Comparison of ENCODE assay signal across 8 cellular contexts in genomic region chr10:73543-74265, GRCh38. TPM values are rescaled to one million over a fixed set of nuclear protein-coding genes. Genes with fewer than 3 reads are reported as not detected.
DNase-seq lines count a peak whose midpoint lies in the region; ATAC-seq and TF ChIP-seq lines count a peak whose summit lies in the region.
"Not testable (repeated sequence)": the region's sequence is repeated elsewhere in the genome, so short reads cannot be mapped to it uniquely, and the experiment has no call there.

No MANE protein-coding gene starts in this region.

- not testable (repeated sequence) for H3K27ac ChIP-seq in AG04450 (ENCODE audit: low read depth, low read length); muscle layer of duodenum (ENCODE audit: low read length)

- TF ChIP-seq CTCF in AG04450 (IDR thresholded peaks at IDR 0.05; ENCODE audit: low read depth, low read length) (peak; percentile 73), GM12875 (IDR thresholded peaks at IDR 0.05; ENCODE audit: borderline replicate concordance, insufficient read depth, low read depth, low read length) (peak; percentile 59), brain (conservative IDR thresholded peaks at IDR 0.05) (peak; percentile 65 to 77)

- H3K4me3 ChIP-seq in AG04450 (ENCODE audit: low read depth, low read length) (peak overlapping the region; percentile 62), GM12875 (ENCODE audit: low read depth, low read length) (peak overlapping the region; percentile 48), muscle layer of duodenum (ENCODE audit: low read depth in 1 of 2, low read length in 2 of 2) (peak overlapping the region; percentile 44 to 72)

- H3K4me1 ChIP-seq in muscle layer of duodenum (ENCODE audit: control insufficient read depth in 1 of 2, insufficient read depth in 2 of 2, low read length in 2 of 2), result not testable (repeated sequence)

- H3K9me3 Mint-ChIP-seq in activated CD4-positive, alpha-beta T cell treated with anti-CD3 and anti-CD28 coated beads, Interleukin-2, amount 10 ng/mL, durations not matched to agents 24 days and 14 days; brain: not testable (repeated sequence)

- not testable (repeated sequence) for H3K36me3 ChIP-seq in muscle layer of duodenum (ENCODE audit: control insufficient read depth in 1 of 2, insufficient read depth in 2 of 2, low read length in 2 of 2)

- intact Hi-C loops in activated CD4-positive, alpha-beta T cell treated with anti-CD3 and anti-CD28 coated beads, Interleukin-2, amount 10 ng/mL, durations not matched to agents 24 days and 14 days (cut with micrococcal nuclease); Right ventricle myocardium superior (cut with DNase I): not testable (repeated sequence)

- H3K4me3 Mint-ChIP-seq in activated CD4-positive, alpha-beta T cell treated with anti-CD3 and anti-CD28 coated beads, Interleukin-2, amount 10 ng/mL, durations not matched to agents 24 days and 14 days, result peak overlapping the region; percentile 86
- peak overlapping the region; percentile 67 to 85 (median 78) for H3K4me3 Mint-ChIP-seq in brain

- H3K27me3 Mint-ChIP-seq in activated CD4-positive, alpha-beta T cell treated with anti-CD3 and anti-CD28 coated beads, Interleukin-2, amount 10 ng/mL, durations not matched to agents 24 days and 14 days, result peaks cover 23% of the 10 kb centered on the region
- peaks cover 10% of the 10 kb centered on the region for H3K27me3 Mint-ChIP-seq in brain

- peak; percentile 73 for ATAC-seq in Right ventricle myocardium superior (ENCODE audit: poor library complexity)

- CTCF ChIA-PET in AG04450 (lab: Charles Lee), result interaction anchor here (0.6 to 1.4 kb wide), 3 partner anchors 12 to 823 kb away, joined by 3 to 4 read pairs (median 3); no protein-coding TSS in a partner anchor

- H3K4me1 Mint-ChIP-seq in activated CD4-positive, alpha-beta T cell treated with anti-CD3 and anti-CD28 coated beads, Interleukin-2, amount 10 ng/mL, durations not matched to agents 24 days and 14 days; brain: not testable (repeated sequence)

- H3K9me3 ChIP-seq in AG04450 (ENCODE audit: control insufficient read depth, insufficient read depth, low read length); muscle layer of duodenum (ENCODE audit: control insufficient read depth in 1 of 2, low read length in 2 of 2): not testable (repeated sequence)

- POLR2A ChIA-PET in AG04450 (lab: Yijun Ruan, JAX), result not testable (repeated sequence)

- H3K27ac Mint-ChIP-seq in activated CD4-positive, alpha-beta T cell treated with anti-CD3 and anti-CD28 coated beads, Interleukin-2, amount 10 ng/mL, durations not matched to agents 24 days and 14 days; brain: not testable (repeated sequence)

- not testable (repeated sequence) for H3K27me3 ChIP-seq in AG04450 (ENCODE audit: control insufficient read depth, insufficient read depth, low read length); muscle layer of duodenum (ENCODE audit: low read depth, low read length)

- not testable (repeated sequence) for DNase-seq in AG04450 (ENCODE audit: low read depth, low spot score)
- peak; percentile 30 for DNase-seq in NCI-H345 treated with DMSO at 0.1 percent for 48 hours (lab: John Stamatoyannopoulos, UW; ENCODE audit: unreplicated experiment)
- peak; percentile 81 for DNase-seq in activated CD4-positive, alpha-beta T cell treated with anti-CD3 and anti-CD28 coated beads, Interleukin-2, amount 10 ng/mL, durations not matched to agents 24 days and 14 days
- peak; percentile 71 for DNase-seq in Right ventricle myocardium superior
- DNase-seq in stimulated activated CD4-positive, alpha-beta T cell treated with anti-CD3 and anti-CD28 coated beads, Interleukin-4, amount 100 ng/mL, for 24 hours, result peak; percentile 37

- H3K36me3 Mint-ChIP-seq in activated CD4-positive, alpha-beta T cell treated with anti-CD3 and anti-CD28 coated beads, Interleukin-2, amount 10 ng/mL, durations not matched to agents 24 days and 14 days (ENCODE audit: low read depth); brain: not testable (repeated sequence)

RNA-seq across cellular contexts. Expression of gene TUBB8, which starts 24.6 kb away (rescaled TPM):
- polyA plus RNA-seq in AG04450 (2011; rRNA removed) (0.20 TPM in 1 of 2 replicates, not detected in the other), brain (ENCODE audit: insufficient read depth, low read depth, low replicate concordance) (0.29 TPM)
- polyA minus RNA-seq in AG04450 (2011; rRNA and poly(A)+ RNA removed), result 0.09 TPM in 1 of 2 replicates, not detected in the other
- total RNA-seq in activated CD4-positive, alpha-beta T cell treated with anti-CD3 and anti-CD28 coated beads, Interleukin-2, amount 10 ng/mL, durations not matched to agents 24 days and 14 days, result not detected in 2 replicates
- not detected for total RNA-seq in Right ventricle myocardium superior
